9 cellular contexts compared by ENCODE assay signal in genomic region chr7:20158684-20159083, GRCh38. TPM values are rescaled to one million over a fixed set of nuclear protein-coding genes. Genes with fewer than 3 reads are reported as not detected.
DNase-seq lines count a peak whose midpoint lies in the region; ATAC-seq and TF ChIP-seq lines count a peak whose summit lies in the region.
"Had no signal": no experiment of that assay in that cellular context is flagged by ENCODE, and none has a peak within 500 bp of the region (broad histone marks: within the 10 kb centered on the region; RNA-seq: fewer than 3 reads in every experiment).

No MANE protein-coding gene starts in this region.

- TF ChIP-seq CTCF in GM06990 (IDR thresholded peaks at IDR 0.05; ENCODE audit: insufficient read depth, low read length, poor library complexity, severe bottlenecking), result peak; percentile 35
- TF ChIP-seq CTCF in body of pancreas (IDR thresholded peaks at IDR 0.05), result peak in 5 of 7 experiments; percentile 31 to 50 (median 44)

- no peaks in the 10 kb centered on the region for H3K4me1 ChIP-seq in body of pancreas

- DNase-seq in GM06990 (ENCODE audit: extremely low read depth, insufficient read length) (no peak), body of pancreas (peak in 1 of 4 donors; percentile 19), medulla oblongata (ENCODE audit: extremely low spot score) (peak; percentile 83), T-helper 9 cell (no peak), NCI-H1105 treated with DMSO at 0.1 percent for 48 hours (lab: John Stamatoyannopoulos, UW) (no peak), MG63 (no peak)

- H3K27me3 ChIP-seq in GM06990 (replicated peaks; ENCODE audit: control insufficient read depth, insufficient read depth, low read length) (no peaks in the 10 kb centered on the region), body of pancreas (no peaks in the 10 kb centered on the region), MG63 (no peaks in the 10 kb centered on the region)

- H3K9me3 ChIP-seq in body of pancreas (no peaks in the 10 kb centered on the region), MG63 (no peaks in the 10 kb centered on the region)

- intact Hi-C loops in body of pancreas (cut with DNase I), result no loop called here

- no peak overlapping the region for H3K4me3 ChIP-seq in GM06990 (replicated peaks; ENCODE audit: low read depth, low read length)
- no peak overlapping the region for H3K4me3 ChIP-seq in body of pancreas
- H3K4me3 ChIP-seq in MG63, result no peak overlapping the region

- ATAC-seq in HG03175 (IDR thresholded peaks at IDR 0.05; ENCODE audit: unreplicated experiment) (peak; percentile 49), body of pancreas (peak; percentile 66), HG03469 (IDR thresholded peaks at IDR 0.05; ENCODE audit: unreplicated experiment) (no peak)
- ATAC-seq: stimulated activated effector memory CD8-positive, alpha-beta T cell treated with anti-CD3 and anti-CD28 coated beads, Interleukin-12 subunit alpha, Interleukin-12 subunit beta, amount 100 ng/mL, for 72 hours had no signal

- no peak for TF ChIP-seq POLR2A in body of pancreas (IDR thresholded peaks at IDR 0.05)

- H3K27ac ChIP-seq in body of pancreas, result no peak overlapping the region

- 0 to 11% methylated on average over 1 of the region's 1 CpG for WGBS in body of pancreas, 2 donors

- H3K36me3 ChIP-seq in GM06990 (ENCODE audit: control insufficient read depth, insufficient read depth, low read length) (peaks cover 3% of the 10 kb centered on the region), body of pancreas (replicated peaks in 1 of 2; ENCODE audit: insufficient read depth in 1 of 2, low read depth in 2 of 2) (no peaks in the 10 kb centered on the region), MG63 (no peaks in the 10 kb centered on the region)

RNA-seq across cellular contexts. Expression of gene MACC1, which starts 58.5 kb away (rescaled TPM):
- total RNA-seq in body of pancreas, result 10 to 100 TPM; 15.2 to 16.6 TPM
- not detected in 2 replicates for total RNA-seq in MG63 (2014; rRNA removed; shearing (Covaris generic); ENCODE audit: low replicate concordance)

Comparison
In these comparisons a context has a peak if more than half of its experiments do, and no peak if none do; other contexts are left out.
1. RNA of gene MACC1, which starts 58.5 kb away (total RNA-seq): 15.2 to 16.6 TPM in body of pancreas; not detected in MG63; every median in the first group is over 10 times any median in the second.